ENCODE assay signal across 35 cellular contexts in genomic region chr1:95809391-95809790, GRCh38.
"Had no signal": no experiment of that assay in that cellular context is flagged by ENCODE, and none has a peak within 500 bp of the region (broad histone marks: within the 10 kb centered on the region; RNA-seq: fewer than 3 reads in every experiment).

No MANE protein-coding gene starts in this region.

- H3K4me2 ChIP-seq: KMS-11 had no signal

- H3K4me3 ChIP-seq: MG63 had no signal

- H3K27ac ChIP-seq: KMS-11 had no signal

- DNase-seq: Karpas-422, Kasumi-1, KG1, MG63, MM.1S, MV-4-11, NCI-H1048, NCI-H1092, NCI-H1092 treated with DMSO at 0.1 percent for 48 hours, NCI-H1105, NCI-H1105 treated with DMSO at 0.1 percent for 48 hours, NCI-H1417, NCI-H1417 treated with DMSO at 0.1 percent for 48 hours, NCI-H1436, NCI-H1436 treated with DMSO at 0.1 percent for 48 hours, NCI-H146, NCI-H1694, NCI-H1694 treated with DMSO at 0.1 percent for 48 hours, NCI-H187 treated with DMSO at 0.1 percent for 48 hours, NCI-H1930, NCI-H2029, NCI-H2029 treated with DMSO at 0.1 percent for 48 hours, NCI-H2081, NCI-H2081 treated with DMSO at 0.1 percent for 48 hours, NCI-H2107, NCI-H2171, NCI-H2171 treated with DMSO at 0.1 percent for 48 hours, NCI-H2227 treated with DMSO at 0.1 percent for 48 hours, NCI-H226, NCI-H345, NCI-H446, NCI-H446 treated with DMSO at 0.1 percent for 48 hours, NCI-H510A, NCI-H510A treated with DMSO at 0.1 percent for 48 hours had no signal

- H3K36me3 ChIP-seq: MG63 had no signal

- H3K9ac ChIP-seq: KMS-11 had no signal

- H3K9me3 ChIP-seq: MG63 had no signal
